9 cellular contexts compared by ENCODE assay signal in genomic region chr22:32476804-32477203, GRCh38. TPM values are rescaled to one million over a fixed set of nuclear protein-coding genes. Genes with fewer than 3 reads are reported as not detected.
DNase-seq lines count a peak whose midpoint lies in the region; ATAC-seq, FAIRE-seq and TF ChIP-seq lines count a peak whose summit lies in the region.
"Had no signal": no experiment of that assay in that cellular context is flagged by ENCODE, and none has a peak within 500 bp of the region (broad histone marks: within the 10 kb centered on the region; RNA-seq: fewer than 3 reads in every experiment).

No MANE protein-coding gene starts in this region.

- H3K27me3 ChIP-seq in small intestine (ENCODE audit: control insufficient read depth in 2 of 2, insufficient read depth in 2 of 2, low read length in 2 of 2): no peaks in the 10 kb centered on the region

- no peaks in the 10 kb centered on the region for H3K9me3 ChIP-seq in SK-N-MC (ENCODE audit: low read depth, low read length)
- no peaks in the 10 kb centered on the region for H3K9me3 ChIP-seq in small intestine (ENCODE audit: control insufficient read depth, low read depth)

- no peak overlapping the region for H3K27ac ChIP-seq in SK-N-MC
- H3K27ac ChIP-seq in small intestine (ENCODE audit: low read depth in 1 of 2, low read length in 1 of 2): no peak overlapping the region
- no peak overlapping the region for H3K27ac ChIP-seq in RWPE1

- H3K4me3 ChIP-seq in SK-N-MC: peak overlapping the region; percentile 99
- peak overlapping the region; percentile 70 to 87 for H3K4me3 ChIP-seq in foreskin fibroblast (ENCODE audit: low read depth in 1 of 2, low read length in 2 of 2)
- peak overlapping the region in 1 of 2 donors; percentile 36 for H3K4me3 ChIP-seq in small intestine (ENCODE audit: low read depth in 1 of 2, low read length in 2 of 2)

- peak; percentile 1 for DNase-seq in NCI-H2029 treated with DMSO at 0.1 percent for 48 hours (lab: John Stamatoyannopoulos, UW)
- no peak for DNase-seq in NCI-H2029 (lab: John Stamatoyannopoulos, UW)
- no peak for DNase-seq in SK-N-MC (ENCODE audit: low read depth, low spot score)
- no peak for DNase-seq in foreskin fibroblast
- peak; percentile 45 for DNase-seq in small intestine
- DNase-seq in RPMI8226: no peak
- no peak for DNase-seq in RWPE1 (ENCODE audit: low spot score)

- TF ChIP-seq CTCF in foreskin fibroblast (IDR thresholded peaks at IDR 0.05; ENCODE audit: low read depth, low read length) (no peak), RWPE1 (conservative IDR thresholded peaks at IDR 0.05; ENCODE audit: low read depth) (no peak)

- H3K36me3 ChIP-seq in SK-N-MC (ENCODE audit: insufficient read depth, low read length): peaks cover 8% of the 10 kb centered on the region
- H3K36me3 ChIP-seq in small intestine (ENCODE audit: control insufficient read depth in 2 of 2, insufficient read depth in 2 of 2, low read length in 2 of 2): peaks cover 0 to 4% of the 10 kb centered on the region in 2 donors

- POLR2A ChIA-PET in RWPE1 (lab: Yijun Ruan, JAX; ENCODE audit: low non-redundant PET): no interaction called here

- CTCF ChIA-PET in RWPE1 (lab: Yijun Ruan, JAX): no interaction called here

- FAIRE-seq in small intestine (lab: Jason Lieb, UNC): no peak
- FAIRE-seq: A204.1 had no signal

- WGBS in small intestine, 3 donors: 4 to 14% (median 11%) methylated on average over 4 of the region's 4 CpGs

- peak overlapping the region; percentile 85 for H3K9ac ChIP-seq in SK-N-MC (ENCODE audit: insufficient read length)

- no peak for ATAC-seq in HG02885 (IDR thresholded peaks at IDR 0.05; ENCODE audit: poor library complexity, unreplicated experiment)

- peaks cover 2 to 10% of the 10 kb centered on the region in 2 donors for H3K4me1 ChIP-seq in small intestine (ENCODE audit: control insufficient read depth in 2 of 2, insufficient read depth in 1 of 2, low read depth in 1 of 2, low read length in 1 of 2)

RNA-seq across cellular contexts. Expression of gene FBXO7, which starts 2.2 kb away (rescaled TPM):
- polyA plus RNA-seq in small intestine: 100 to 1,000 TPM in 1 of 3 donors, 10 to 100 TPM in 2; 61.6 to 100 (median 79.4) TPM

RNA-seq across cellular contexts. Expression of gene BPIFC, which starts 12.6 kb away (rescaled TPM):
- not detected for polyA plus RNA-seq in small intestine

Comparison
In these comparisons a context has a peak if more than half of its experiments do, and no peak if none do; other contexts are left out.
1. DNase-seq: peak in NCI-H2029 treated with DMSO at 0.1 percent for 48 hours (single experiment) and small intestine (single experiment); none in NCI-H2029 (single experiment), SK-N-MC (single experiment), foreskin fibroblast (0 of 2), RPMI8226 (single experiment) and RWPE1 (single experiment).